ENCODE assay signal across 28 cellular contexts in genomic region chr1:98057236-98057635, GRCh38.
"Had no signal": no experiment of that assay in that cellular context is flagged by ENCODE, and none has a peak within 500 bp of the region (broad histone marks: within the 10 kb centered on the region; RNA-seq: fewer than 3 reads in every experiment).

No MANE protein-coding gene starts in this region.

- H3K27ac ChIP-seq: cardiac muscle cell, Peyer's patch, RWPE1 had no signal

- ATAC-seq: activated CD8-positive, alpha-beta T cell treated with anti-CD3 and anti-CD28 coated beads for 36 hours; activated T-cell treated with anti-CD3 and anti-CD28 coated beads, Interleukin-2, amount 50 U/mL, for 72 hours; activated T-helper 17 cell treated with anti-CD3 and anti-CD28 coated beads, Interleukin-2, amount 50 U/mL, for 72 hours; PC-3; Right ventricle myocardium inferior had no signal

- DNase-seq: activated CD4-positive, alpha-beta T cell treated with anti-CD3 and anti-CD28 coated beads, Interleukin-2, amount 10 ng/mL, durations not matched to agents 24 days and 14 days; activated CD4-positive, alpha-beta T cell treated with anti-CD3 and anti-CD28 coated beads, Interleukin-2, amount 50 U/mL, for 4 hours; activated CD8-positive, alpha-beta T cell treated with anti-CD3 and anti-CD28 coated beads for 36 hours; activated effector memory CD4-positive, alpha-beta T cell treated with anti-CD3 and anti-CD28 coated beads, Interleukin-2, amount 50 U/mL, for 16 hours; activated naive CD4-positive, alpha-beta T cell; activated naive CD4-positive, alpha-beta T cell treated with anti-CD3 and anti-CD28 coated beads, Interleukin-2, amount 50 U/mL, for 16 hours; activated naive CD8-positive, alpha-beta T cell treated with anti-CD3 and anti-CD28 coated beads for 36 hours; activated T-cell treated with anti-CD3 and anti-CD28 coated beads, Interleukin-2, amount 50 U/mL, for 1 hour; activated T-cell treated with anti-CD3 and anti-CD28 coated beads, Interleukin-2, amount 50 U/mL, for 72 hours; amniotic stem cell; aorta; NCI-H1092 treated with DMSO at 0.1 percent for 48 hours; NCI-H1417; NCI-H1694; NCI-H1930; NCI-H2081 treated with DMSO at 0.1 percent for 48 hours; NCI-H226; NCI-H524 treated with DMSO at 0.1 percent for 48 hours; NCI-H748 treated with DMSO at 0.1 percent for 48 hours; NK-92 treated with Interleukin-12 subunit alpha and Interleukin-12 subunit beta, amount 100 ng/mL, for 24 hours; PC-3; Peyer's patch; SIG-M5; T1000 had no signal
